ENCODE assay signal across 8 cellular contexts in genomic region chr20:46362931-46363872, GRCh38. TPM values are rescaled to one million over a fixed set of nuclear protein-coding genes. Genes with fewer than 3 reads are reported as not detected.
A peak's percentile ranks its signal among the peaks of the same experiment; 100 is the strongest.
DNase-seq lines count a peak whose midpoint lies in the region; ATAC-seq and TF ChIP-seq lines count a peak whose summit lies in the region.

No MANE protein-coding gene starts in this region.

- H3K27me3 Mint-ChIP-seq in CD8-positive, alpha-beta T cell (ENCODE audit: low read depth), result no peaks in the 10 kb centered on the region

- POLR2A ChIA-PET in CD8-positive, alpha-beta T cell (lab: Charles Lee), result interaction anchor here (1.4 to 4.1 kb wide), 7 partner anchors 9 to 37 kb away, joined by 5 to 30 read pairs (median 11); no protein-coding TSS in a partner anchor
- POLR2A ChIA-PET in HEK293 (lab: Yijun Ruan, JAX), result interaction anchor here (0.7 to 2.4 kb wide), 5 partner anchors 10 to 326 kb away, joined by 3 to 24 read pairs (median 4); partner anchors contain the start of genes ELMO2 and TP53RK

- H3K4me3 ChIP-seq in CD8-positive, alpha-beta T cell (ENCODE audit: low read depth, low read length), result peak overlapping the region; percentile 89
- H3K4me3 ChIP-seq in HEK293 (ENCODE audit: low read depth, low read length) (peak overlapping the region; percentile 96), SJCRH30 (peak overlapping the region; percentile 99)

- H3K4me1 ChIP-seq in CD8-positive, alpha-beta T cell (ENCODE audit: insufficient read depth, low read length), result peaks cover 76% of the 10 kb centered on the region
- H3K4me1 ChIP-seq in HEK293 (ENCODE audit: control insufficient read depth, insufficient read depth, low read length) (peaks cover 2% of the 10 kb centered on the region), SJCRH30 (peaks cover 6% of the 10 kb centered on the region), foreskin keratinocyte (no peaks in the 10 kb centered on the region)

- no peaks in the 10 kb centered on the region for H3K9me3 Mint-ChIP-seq in CD8-positive, alpha-beta T cell
- no peaks in the 10 kb centered on the region for H3K9me3 Mint-ChIP-seq in stimulated activated effector memory CD8-positive, alpha-beta T cell treated with anti-CD3 and anti-CD28 coated beads, Interleukin-12 subunit alpha, Interleukin-12 subunit beta, amount 100 ng/mL, for 72 hours

- H3K36me3 ChIP-seq in CD8-positive, alpha-beta T cell (ENCODE audit: insufficient read depth, low read length), result peaks cover 5% of the 10 kb centered on the region
- H3K36me3 ChIP-seq in HEK293 (ENCODE audit: control insufficient read depth in 2 of 2, insufficient read depth in 1 of 2, low read length in 2 of 2) (peaks cover 5 to 66% of the 10 kb centered on the region in 2 experiments; a peak in 2 of 3 replicates), SJCRH30 (peaks cover 12% of the 10 kb centered on the region; the same call in 1 of the 2 replicates)

- H3K9me3 ChIP-seq in CD8-positive, alpha-beta T cell (ENCODE audit: low read length), result no peaks in the 10 kb centered on the region
- H3K9me3 ChIP-seq in HEK293 (ENCODE audit: control insufficient read depth, insufficient read depth, low read depth, low read length) (no peaks in the 10 kb centered on the region), SJCRH30 (replicated peaks) (no peaks in the 10 kb centered on the region)

- H3K4me3 Mint-ChIP-seq in CD8-positive, alpha-beta T cell, result peak overlapping the region; percentile 90
- peak overlapping the region; percentile 81 for H3K4me3 Mint-ChIP-seq in stimulated activated effector memory CD8-positive, alpha-beta T cell treated with anti-CD3 and anti-CD28 coated beads, Interleukin-12 subunit alpha, Interleukin-12 subunit beta, amount 100 ng/mL, for 72 hours

- peaks cover 71% of the 10 kb centered on the region for H3K36me3 Mint-ChIP-seq in CD8-positive, alpha-beta T cell
- peaks cover 54% of the 10 kb centered on the region for H3K36me3 Mint-ChIP-seq in stimulated activated effector memory CD8-positive, alpha-beta T cell treated with anti-CD3 and anti-CD28 coated beads, Interleukin-12 subunit alpha, Interleukin-12 subunit beta, amount 100 ng/mL, for 72 hours

- H3K27ac Mint-ChIP-seq in CD8-positive, alpha-beta T cell, result peak overlapping the region; percentile 97
- peak overlapping the region; percentile 78 for H3K27ac Mint-ChIP-seq in stimulated activated effector memory CD8-positive, alpha-beta T cell treated with anti-CD3 and anti-CD28 coated beads, Interleukin-12 subunit alpha, Interleukin-12 subunit beta, amount 100 ng/mL, for 72 hours

- intact Hi-C loops in CD8-positive, alpha-beta T cell (cut with DNase I, micrococcal nuclease), result loop anchor here (1.0 to 5.0 kb wide), 5 partner anchors 55 to 571 kb away; partner anchors contain the start of genes CDH22 (in 2 of the 2), DNTTIP1 (in 1 of the 2), TP53RK (in 1 of the 2) and WFDC3 (in 1 of the 2)

- no peaks in the 10 kb centered on the region for H3K27me3 ChIP-seq in CD8-positive, alpha-beta T cell (ENCODE audit: insufficient read depth, low read length)
- H3K27me3 ChIP-seq in SJCRH30, result no peaks in the 10 kb centered on the region
- no peaks in the 10 kb centered on the region for H3K27me3 ChIP-seq in foreskin keratinocyte

- H3K4me1 Mint-ChIP-seq in CD8-positive, alpha-beta T cell (ENCODE audit: low read depth), result peaks cover 84% of the 10 kb centered on the region
- H3K4me1 Mint-ChIP-seq in stimulated activated effector memory CD8-positive, alpha-beta T cell treated with anti-CD3 and anti-CD28 coated beads, Interleukin-12 subunit alpha, Interleukin-12 subunit beta, amount 100 ng/mL, for 72 hours, result peaks cover 66% of the 10 kb centered on the region

- DNase-seq in CD8-positive, alpha-beta T cell, result no peak
- no peak for DNase-seq in SJCRH30
- no peak for DNase-seq in foreskin keratinocyte
- DNase-seq in stimulated activated effector memory CD8-positive, alpha-beta T cell treated with anti-CD3 and anti-CD28 coated beads, Interleukin-12 subunit alpha, Interleukin-12 subunit beta, amount 100 ng/mL, for 72 hours (ENCODE audit: low spot score in 2 of 2), result no peak
- DNase-seq in DMS114 treated with DMSO at 0.1 percent for 48 hours (lab: John Stamatoyannopoulos, UW; ENCODE audit: unreplicated experiment), result no peak
- DNase-seq in AG08396 (ENCODE audit: low spot score), result no peak

- H3K27ac ChIP-seq in CD8-positive, alpha-beta T cell (ENCODE audit: low read depth, low read length), result peak overlapping the region; percentile 97
- H3K27ac ChIP-seq in HEK293 (ENCODE audit: extremely low read depth, low read depth, low read length), result no peak overlapping the region
- H3K27ac ChIP-seq in SJCRH30, result peak overlapping the region; percentile 95
- H3K27ac ChIP-seq in foreskin keratinocyte, result peak overlapping the region; percentile 99

- CTCF ChIA-PET in CD8-positive, alpha-beta T cell (lab: Charles Lee), result interaction anchor here (0.6 to 2.5 kb wide), 4 partner anchors 17 to 349 kb away, joined by 3 to 6 read pairs (median 4); partner anchors contain the start of gene ELMO2
- CTCF ChIA-PET in HEK293 (lab: Yijun Ruan, JAX), result interaction anchor here (0.6 to 2.6 kb wide), 4 partner anchors 11 to 50 kb away, joined by 3 to 13 read pairs (median 4); no protein-coding TSS in a partner anchor

- no peak for TF ChIP-seq CTCF in CD8-positive, alpha-beta T cell (IDR thresholded peaks at IDR 0.05)
- TF ChIP-seq CTCF in HEK293 (tag by site-specific recombination; IDR thresholded peaks at IDR 0.05), result no peak
- TF ChIP-seq CTCF in foreskin keratinocyte (conservative IDR thresholded peaks at IDR 0.05), result no peak

- ATAC-seq in CD8-positive, alpha-beta T cell, result no peak
- ATAC-seq in foreskin keratinocyte, result peak; percentile 43
- ATAC-seq in stimulated activated effector memory CD8-positive, alpha-beta T cell treated with anti-CD3 and anti-CD28 coated beads, Interleukin-12 subunit alpha, Interleukin-12 subunit beta, amount 100 ng/mL, for 72 hours, result peak; percentile 1
- ATAC-seq in GM19455 (IDR thresholded peaks at IDR 0.05; ENCODE audit: unreplicated experiment), result no peak

TF ChIP-seq in HEK293, 187 proteins besides CTCF, POLR2A, EP300 and RAD21:
- no peak for TF ChIP-seq HOXD13 (CRISPR knock-in tag; IDR thresholded peaks at IDR 0.05; ENCODE audit: borderline replicate concordance)
- TF ChIP-seq, protein P1, sequence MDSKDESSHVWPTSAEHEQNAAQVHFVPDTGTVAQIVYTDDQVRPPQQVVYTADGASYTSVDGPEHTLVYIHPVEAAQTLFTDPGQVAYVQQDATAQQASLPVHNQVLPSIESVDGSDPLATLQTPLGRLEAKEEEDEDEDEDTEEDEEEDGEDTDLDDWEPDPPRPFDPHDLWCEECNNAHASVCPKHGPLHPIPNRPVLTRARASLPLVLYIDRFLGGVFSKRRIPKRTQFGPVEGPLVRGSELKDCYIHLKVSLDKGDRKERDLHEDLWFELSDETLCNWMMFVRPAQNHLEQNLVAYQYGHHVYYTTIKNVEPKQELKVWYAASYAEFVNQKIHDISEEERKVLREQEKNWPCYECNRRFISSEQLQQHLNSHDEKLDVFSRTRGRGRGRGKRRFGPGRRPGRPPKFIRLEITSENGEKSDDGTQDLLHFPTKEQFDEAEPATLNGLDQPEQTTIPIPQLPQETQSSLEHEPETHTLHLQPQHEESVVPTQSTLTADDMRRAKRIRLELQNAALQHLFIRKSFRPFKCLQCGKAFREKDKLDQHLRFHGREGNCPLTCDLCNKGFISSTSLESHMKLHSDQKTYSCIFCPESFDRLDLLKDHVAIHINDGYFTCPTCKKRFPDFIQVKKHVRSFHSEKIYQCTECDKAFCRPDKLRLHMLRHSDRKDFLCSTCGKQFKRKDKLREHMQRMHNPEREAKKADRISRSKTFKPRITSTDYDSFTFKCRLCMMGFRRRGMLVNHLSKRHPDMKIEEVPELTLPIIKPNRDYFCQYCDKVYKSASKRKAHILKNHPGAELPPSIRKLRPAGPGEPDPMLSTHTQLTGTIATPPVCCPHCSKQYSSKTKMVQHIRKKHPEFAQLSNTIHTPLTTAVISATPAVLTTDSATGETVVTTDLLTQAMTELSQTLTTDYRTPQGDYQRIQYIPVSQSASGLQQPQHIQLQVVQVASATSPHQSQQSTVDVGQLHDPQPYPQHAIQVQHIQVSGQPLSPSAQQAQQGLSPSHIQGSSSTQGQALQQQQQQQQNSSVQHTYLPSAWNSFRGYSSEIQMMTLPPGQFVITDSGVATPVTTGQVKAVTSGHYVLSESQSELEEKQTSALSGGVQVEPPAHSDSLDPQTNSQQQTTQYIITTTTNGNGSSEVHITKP (tag by site-specific recombination; IDR thresholded peaks at IDR 0.05), result no peak
TF ChIP-seq in HEK293: peak in this region for 0.

RNA-seq across cellular contexts. Expression of gene ELMO2, which starts 43.2 kb away (rescaled TPM):
- total RNA-seq in CD8-positive, alpha-beta T cell, result 10 to 100 TPM; 59.2 to 62.8 TPM
- total RNA-seq in SJCRH30 (2014; rRNA removed; shearing (Covaris generic)), result 51.6 and 54.5 TPM in 2 replicates
- total RNA-seq in foreskin keratinocyte, result 28.6 and 30.5 TPM in 2 replicates
- polyA plus RNA-seq in foreskin keratinocyte, result 17.2 and 18.6 TPM in 2 replicates

RNA-seq across cellular contexts. Expression of gene CDH22, which starts 54.9 kb away (rescaled TPM):
- total RNA-seq in CD8-positive, alpha-beta T cell, result not detected
- 0.06 TPM in 1 of 2 replicates, not detected in the other for total RNA-seq in SJCRH30 (2014; rRNA removed; shearing (Covaris generic))
- total RNA-seq in foreskin keratinocyte, result not detected in 2 replicates
- not detected in 2 replicates for polyA plus RNA-seq in foreskin keratinocyte

Comparison
In these comparisons a context has a peak if more than half of its experiments do, and no peak if none do; other contexts are left out.
1. ATAC-seq: peak in foreskin keratinocyte (single experiment) and stimulated activated effector memory CD8-positive, alpha-beta T cell treated with anti-CD3 and anti-CD28 coated beads, Interleukin-12 subunit alpha, Interleukin-12 subunit beta, amount 100 ng/mL, for 72 hours (single experiment); none in CD8-positive, alpha-beta T cell (single experiment) and GM19455 (single experiment).
2. Peak in every context shown above with its lines, with median percentiles within 50 percentile points of each other: H3K4me3 ChIP-seq.